15 cellular contexts compared by ENCODE assay signal in genomic region chr18:36544036-36544725, GRCh38.
DNase-seq lines count a peak whose midpoint lies in the region; ATAC-seq and TF ChIP-seq lines count a peak whose summit lies in the region.
"Had no signal": no experiment of that assay in that cellular context is flagged by ENCODE, and none has a peak within 500 bp of the region (broad histone marks: within the 10 kb centered on the region; RNA-seq: fewer than 3 reads in every experiment).

No MANE protein-coding gene starts in this region.

- peak; percentile 41 to 60 for ATAC-seq in lower lobe of right lung
- ATAC-seq in sciatic nerve, result no peak
- ATAC-seq in activated T-cell treated with anti-CD3 and anti-CD28 coated beads, Interleukin-2, amount 50 U/mL, for 72 hours (replicated peaks in 1 of 2), result no peak
- ATAC-seq: activated CD8-positive, alpha-beta T cell treated with anti-CD3 and anti-CD28 coated beads for 36 hours; natural killer cell; T-cell had no signal

- no peak for TF ChIP-seq POLR2A in breast epithelium (IDR thresholded peaks at IDR 0.05)

- H3K36me3 ChIP-seq in breast epithelium (no peaks in the 10 kb centered on the region), lower lobe of right lung (no peaks in the 10 kb centered on the region), SK-N-SH (replicated peaks in 1 of 2; ENCODE audit: control insufficient read depth in 1 of 2, insufficient read depth in 2 of 2, low read length in 1 of 2) (peaks cover 0 to 4% of the 10 kb centered on the region in 2 experiments)

- no peak overlapping the region for H2AFZ ChIP-seq in SK-N-SH (ENCODE audit: low read depth)

- H3K4me3 ChIP-seq in breast epithelium (peak overlapping the region in 1 of 3 donors; percentile 11), lower lobe of right lung (no peak overlapping the region), SK-N-SH (ENCODE audit: low read depth in 2 of 2, low read length in 1 of 2) (no peak overlapping the region)

- no peak overlapping the region for H3K27ac Mint-ChIP-seq in activated T-cell treated with anti-CD3 and anti-CD28 coated beads, Interleukin-2, amount 50 U/mL, for 72 hours
- H3K27ac Mint-ChIP-seq: activated CD8-positive, alpha-beta T cell treated with anti-CD3 and anti-CD28 coated beads for 36 hours; activated naive CD8-positive, alpha-beta T cell treated with anti-CD3 and anti-CD28 coated beads, Interleukin-2, amount 10 ng/mL, durations not matched to agents 7 days and 5 days; immature natural killer cell; natural killer cell; T-cell had no signal

- no peaks in the 10 kb centered on the region for H3K9me3 Mint-ChIP-seq in activated T-cell treated with anti-CD3 and anti-CD28 coated beads, Interleukin-2, amount 50 U/mL, for 72 hours
- H3K9me3 Mint-ChIP-seq: activated CD8-positive, alpha-beta T cell treated with anti-CD3 and anti-CD28 coated beads for 36 hours; activated naive CD8-positive, alpha-beta T cell treated with anti-CD3 and anti-CD28 coated beads, Interleukin-2, amount 10 ng/mL, durations not matched to agents 7 days and 5 days; natural killer cell; T-cell had no signal

- H3K4me3 Mint-ChIP-seq in activated T-cell treated with anti-CD3 and anti-CD28 coated beads, Interleukin-2, amount 50 U/mL, for 72 hours, result no peak overlapping the region
- H3K4me3 Mint-ChIP-seq: activated CD8-positive, alpha-beta T cell treated with anti-CD3 and anti-CD28 coated beads for 36 hours; activated naive CD8-positive, alpha-beta T cell treated with anti-CD3 and anti-CD28 coated beads, Interleukin-2, amount 10 ng/mL, durations not matched to agents 7 days and 5 days; immature natural killer cell; natural killer cell; T-cell had no signal

- H3K27ac ChIP-seq in breast epithelium (peak overlapping the region; percentile 52 to 83), lower lobe of right lung (no peak overlapping the region), SK-N-SH (ENCODE audit: low read depth in 2 of 2, low read length in 1 of 2) (no peak overlapping the region)

- CTCF ChIA-PET in SK-N-SH (lab: Yijun Ruan, JAX), result interaction anchor here (1.3 kb wide), 1 partner anchor 17 kb away, joined by 3 read pairs; no protein-coding TSS in a partner anchor

- POLR2A ChIA-PET in SK-N-SH (lab: Yijun Ruan, JAX), result no interaction called here

- H3K79me2 ChIP-seq in SK-N-SH (ENCODE audit: insufficient read depth), result no peaks in the 10 kb centered on the region

- no peaks in the 10 kb centered on the region for H3F3A ChIP-seq in SK-N-SH (replicated peaks; ENCODE audit: insufficient read depth)

- TF ChIP-seq CTCF in breast epithelium (IDR thresholded peaks at IDR 0.05) (no peak), lower lobe of right lung (IDR thresholded peaks at IDR 0.05) (no peak), SK-N-SH (IDR thresholded peaks at IDR 0.05) (no peak)

- H3K9me3 ChIP-seq in breast epithelium (no peaks in the 10 kb centered on the region), lower lobe of right lung (no peaks in the 10 kb centered on the region), SK-N-SH (no peaks in the 10 kb centered on the region)

- intact Hi-C loops in breast epithelium (cut with DNase I; ENCODE audit: low total_unique reads) (no loop called here), lower lobe of right lung (cut with DNase I) (no loop called here), sciatic nerve (cut with DNase I) (no loop called here)

- no peak overlapping the region for H3K4me2 ChIP-seq in SK-N-SH

- H3K4me1 Mint-ChIP-seq in activated T-cell treated with anti-CD3 and anti-CD28 coated beads, Interleukin-2, amount 50 U/mL, for 72 hours (ENCODE audit: low read depth), result no peaks in the 10 kb centered on the region
- H3K4me1 Mint-ChIP-seq: activated naive CD8-positive, alpha-beta T cell treated with anti-CD3 and anti-CD28 coated beads, Interleukin-2, amount 10 ng/mL, durations not matched to agents 7 days and 5 days; immature natural killer cell; natural killer cell; T-cell had no signal

- peak; percentile 30 for DNase-seq in Ammon's horn (ENCODE audit: low spot score)
- peak; percentile 92 for DNase-seq in NCI-H2107 treated with DMSO at 0.1 percent for 48 hours (lab: John Stamatoyannopoulos, UW; ENCODE audit: unreplicated experiment)
- peak; percentile 55 to 69 for DNase-seq in breast epithelium (ENCODE audit: low spot score in 2 of 2)
- no peak for DNase-seq in lower lobe of right lung
- no peak for DNase-seq in SK-N-SH
- DNase-seq in activated CD4-positive, alpha-beta T cell treated with anti-CD3 and anti-CD28 coated beads, Interleukin-2, amount 50 U/mL, for 1 hour, result no peak
- DNase-seq in sciatic nerve (ENCODE audit: low spot score), result no peak
- no peak for DNase-seq in activated T-cell treated with anti-CD3 and anti-CD28 coated beads, Interleukin-2, amount 50 U/mL, for 72 hours
- DNase-seq: activated CD8-positive, alpha-beta T cell treated with anti-CD3 and anti-CD28 coated beads for 36 hours; activated naive CD8-positive, alpha-beta T cell treated with anti-CD3 and anti-CD28 coated beads, Interleukin-2, amount 10 ng/mL, durations not matched to agents 7 days and 5 days; immature natural killer cell; natural killer cell; NCI-H82; stimulated activated CD4-positive, alpha-beta T cell treated with anti-CD3 and anti-CD28 coated beads, Interleukin-12 subunit alpha, Interleukin-12 subunit beta, amount 100 ng/mL, for 4 hours; T-cell had no signal

- H3K9ac ChIP-seq in SK-N-SH, result no peak overlapping the region

- no peaks in the 10 kb centered on the region for H3K9me2 ChIP-seq in SK-N-SH

- H3K27me3 ChIP-seq in breast epithelium (no peaks in the 10 kb centered on the region), lower lobe of right lung (ENCODE audit: low read depth) (no peaks in the 10 kb centered on the region), SK-N-SH (ENCODE audit: insufficient read depth) (no peaks in the 10 kb centered on the region)

- H3K4me1 ChIP-seq in breast epithelium, result no peaks in the 10 kb centered on the region
- no peaks in the 10 kb centered on the region for H3K4me1 ChIP-seq in lower lobe of right lung
- no peaks in the 10 kb centered on the region for H3K4me1 ChIP-seq in SK-N-SH (ENCODE audit: control insufficient read depth in 1 of 2, insufficient read depth in 2 of 2, low read depth in 1 of 2, low read length in 1 of 2)

- no peak for TF ChIP-seq EP300 in SK-N-SH (IDR thresholded peaks at IDR 0.05; ENCODE audit: borderline replicate concordance in 1 of 2, low read depth in 1 of 2, low read length in 1 of 2)

- H3K36me3 Mint-ChIP-seq in activated T-cell treated with anti-CD3 and anti-CD28 coated beads, Interleukin-2, amount 50 U/mL, for 72 hours (ENCODE audit: insufficient read depth in 2 of 2), result no peaks in the 10 kb centered on the region
- H3K36me3 Mint-ChIP-seq: activated naive CD8-positive, alpha-beta T cell treated with anti-CD3 and anti-CD28 coated beads, Interleukin-2, amount 10 ng/mL, durations not matched to agents 7 days and 5 days; immature natural killer cell; natural killer cell; T-cell had no signal

- H3K27me3 Mint-ChIP-seq in activated T-cell treated with anti-CD3 and anti-CD28 coated beads, Interleukin-2, amount 50 U/mL, for 72 hours (ENCODE audit: low read depth), result peaks cover 6% of the 10 kb centered on the region
- H3K27me3 Mint-ChIP-seq: activated CD8-positive, alpha-beta T cell treated with anti-CD3 and anti-CD28 coated beads for 36 hours; T-cell had no signal

- 78% methylated on average over 15 of the region's 15 CpGs for WGBS in SK-N-SH (ENCODE audit: low lambda C conversion rate)

- no peak for TF ChIP-seq RAD21 in SK-N-SH (IDR thresholded peaks at IDR 0.05; ENCODE audit: low read length)

- no peaks in the 10 kb centered on the region for H4K20me1 ChIP-seq in SK-N-SH (ENCODE audit: insufficient read depth)

TF ChIP-seq in SK-N-SH, 30 proteins besides CTCF, POLR2A, EP300 and RAD21:
- TF ChIP-seq JUND (IDR thresholded peaks at IDR 0.05) (no peak), ZBTB33 (IDR thresholded peaks at IDR 0.05; ENCODE audit: borderline replicate concordance, low read depth) (no peak), ELF1 (IDR thresholded peaks at IDR 0.05) (no peak), YY1 (IDR thresholded peaks at IDR 0.05; ENCODE audit: low read depth) (no peak), USF1 (IDR thresholded peaks at IDR 0.05; ENCODE audit: borderline replicate concordance, low read depth) (no peak), MEF2A (IDR thresholded peaks at IDR 0.05; ENCODE audit: borderline replicate concordance, low read depth) (no peak), CHD2 (IDR thresholded peaks at IDR 0.05; ENCODE audit: low read length, partially characterized antibody) (no peak), SMC3 (IDR thresholded peaks at IDR 0.05; ENCODE audit: low read depth, low read length) (no peak), RFX5 (IDR thresholded peaks at IDR 0.05; ENCODE audit: low read length) (no peak)
TF ChIP-seq in SK-N-SH: peak in this region for 0.

Comparison
In these comparisons a context has a peak if more than half of its experiments do, and no peak if none do; other contexts are left out.
1. DNase-seq: peak in Ammon's horn (single experiment), NCI-H2107 treated with DMSO at 0.1 percent for 48 hours (single experiment) and breast epithelium (2 of 2); none in lower lobe of right lung (single experiment), SK-N-SH (single experiment), activated CD4-positive, alpha-beta T cell treated with anti-CD3 and anti-CD28 coated beads, Interleukin-2, amount 50 U/mL, for 1 hour (single experiment), sciatic nerve (single experiment) and activated T-cell treated with anti-CD3 and anti-CD28 coated beads, Interleukin-2, amount 50 U/mL, for 72 hours (0 of 2).
2. H3K27ac ChIP-seq: peak in breast epithelium (2 of 2); none in lower lobe of right lung (single experiment) and SK-N-SH (0 of 2).
3. ATAC-seq: peak in lower lobe of right lung (2 of 2); none in sciatic nerve (single experiment) and activated T-cell treated with anti-CD3 and anti-CD28 coated beads, Interleukin-2, amount 50 U/mL, for 72 hours (0 of 2).